ENCODE assay signal across 23 cellular contexts in genomic region chr1:232430467-232430866, GRCh38.
"Had no signal": no experiment of that assay in that cellular context is flagged by ENCODE, and none has a peak within 500 bp of the region (broad histone marks: within the 10 kb centered on the region; RNA-seq: fewer than 3 reads in every experiment).

No MANE protein-coding gene starts in this region.

- H3K27me3 Mint-ChIP-seq: stimulated activated naive B cell treated with anti-CD40 and anti-IgM and Interleukin-4, amounts not matched to agents 10 μg/mL and 1 μg/mL and 100 μg/mL, for 72 hours; stimulated activated naive CD8-positive, alpha-beta T cell treated with anti-CD3 and anti-CD28 coated beads, Interleukin-15, Interleukin-2, amounts not matched to agents 100 ng/mL and 50 ng/mL, for 24 hours had no signal

- H3K4me3 ChIP-seq: coronary artery, esophagus squamous epithelium, left lung, lower lobe of right lung, prostate gland, right lobe of liver, thoracic aorta, tibial nerve, upper lobe of left lung, uterus had no signal

- H3K27me3 ChIP-seq: esophagus squamous epithelium, left lung, right lobe of liver, tibial nerve, upper lobe of left lung, uterus had no signal

- DNase-seq: dermis blood vessel endothelial cell; effector memory CD4-positive, alpha-beta T cell; erythroblast; esophagus squamous epithelium; foreskin melanocyte; glutamatergic neuron; kidney; left lung; lower lobe of right lung; natural killer cell; nucleus accumbens; right lobe of liver; small intestine; stimulated activated CD4-positive, alpha-beta T cell treated with anti-CD3 and anti-CD28 coated beads, Interleukin-15, amount 100 ng/mL, for 24 hours; stimulated activated CD4-positive, alpha-beta T cell treated with anti-CD3 and anti-CD28 coated beads, Interleukin-2, amount 100 ng/mL, for 48 hours; stimulated activated naive B cell treated with anti-CD40 and anti-IgM and Interleukin-4, amounts not matched to agents 10 μg/mL and 1 μg/mL and 100 μg/mL, for 72 hours; upper lobe of left lung; uterus had no signal

- H3K4me1 Mint-ChIP-seq: natural killer cell; stimulated activated naive B cell treated with anti-CD40 and anti-IgM and Interleukin-4, amounts not matched to agents 10 μg/mL and 1 μg/mL and 100 μg/mL, for 72 hours had no signal

- H3K36me3 Mint-ChIP-seq: natural killer cell; stimulated activated naive B cell treated with anti-CD40 and anti-IgM and Interleukin-4, amounts not matched to agents 10 μg/mL and 1 μg/mL and 100 μg/mL, for 72 hours had no signal

- H3K4me3 Mint-ChIP-seq: natural killer cell; stimulated activated naive B cell treated with anti-CD40 and anti-IgM and Interleukin-4, amounts not matched to agents 10 μg/mL and 1 μg/mL and 100 μg/mL, for 72 hours; stimulated activated naive CD8-positive, alpha-beta T cell treated with anti-CD3 and anti-CD28 coated beads, Interleukin-15, Interleukin-2, amounts not matched to agents 100 ng/mL and 50 ng/mL, for 24 hours had no signal

- H3K36me3 ChIP-seq: prostate gland, thoracic aorta, uterus had no signal

- H3K4me1 ChIP-seq: prostate gland, right lobe of liver, uterus had no signal

- H3K27ac ChIP-seq: coronary artery, esophagus squamous epithelium, left lung, lower lobe of right lung, prostate gland, right lobe of liver, thoracic aorta, upper lobe of left lung, uterus had no signal

- H3K9me3 Mint-ChIP-seq: natural killer cell; stimulated activated naive B cell treated with anti-CD40 and anti-IgM and Interleukin-4, amounts not matched to agents 10 μg/mL and 1 μg/mL and 100 μg/mL, for 72 hours; stimulated activated naive CD8-positive, alpha-beta T cell treated with anti-CD3 and anti-CD28 coated beads, Interleukin-15, Interleukin-2, amounts not matched to agents 100 ng/mL and 50 ng/mL, for 24 hours had no signal

- H3K27ac Mint-ChIP-seq: natural killer cell; stimulated activated naive B cell treated with anti-CD40 and anti-IgM and Interleukin-4, amounts not matched to agents 10 μg/mL and 1 μg/mL and 100 μg/mL, for 72 hours; stimulated activated naive CD8-positive, alpha-beta T cell treated with anti-CD3 and anti-CD28 coated beads, Interleukin-15, Interleukin-2, amounts not matched to agents 100 ng/mL and 50 ng/mL, for 24 hours had no signal

- ATAC-seq: left lung; lower lobe of right lung; right lobe of liver; stimulated activated naive B cell treated with anti-CD40 and anti-IgM and Interleukin-4, amounts not matched to agents 10 μg/mL and 1 μg/mL and 100 μg/mL, for 72 hours had no signal

- H3K9me3 ChIP-seq: esophagus squamous epithelium, left lung, lower lobe of right lung, prostate gland, right lobe of liver, thoracic aorta, tibial nerve, upper lobe of left lung, uterus had no signal
